1 cellular context compared by ENCODE assay signal in the genomic region with DNA sequence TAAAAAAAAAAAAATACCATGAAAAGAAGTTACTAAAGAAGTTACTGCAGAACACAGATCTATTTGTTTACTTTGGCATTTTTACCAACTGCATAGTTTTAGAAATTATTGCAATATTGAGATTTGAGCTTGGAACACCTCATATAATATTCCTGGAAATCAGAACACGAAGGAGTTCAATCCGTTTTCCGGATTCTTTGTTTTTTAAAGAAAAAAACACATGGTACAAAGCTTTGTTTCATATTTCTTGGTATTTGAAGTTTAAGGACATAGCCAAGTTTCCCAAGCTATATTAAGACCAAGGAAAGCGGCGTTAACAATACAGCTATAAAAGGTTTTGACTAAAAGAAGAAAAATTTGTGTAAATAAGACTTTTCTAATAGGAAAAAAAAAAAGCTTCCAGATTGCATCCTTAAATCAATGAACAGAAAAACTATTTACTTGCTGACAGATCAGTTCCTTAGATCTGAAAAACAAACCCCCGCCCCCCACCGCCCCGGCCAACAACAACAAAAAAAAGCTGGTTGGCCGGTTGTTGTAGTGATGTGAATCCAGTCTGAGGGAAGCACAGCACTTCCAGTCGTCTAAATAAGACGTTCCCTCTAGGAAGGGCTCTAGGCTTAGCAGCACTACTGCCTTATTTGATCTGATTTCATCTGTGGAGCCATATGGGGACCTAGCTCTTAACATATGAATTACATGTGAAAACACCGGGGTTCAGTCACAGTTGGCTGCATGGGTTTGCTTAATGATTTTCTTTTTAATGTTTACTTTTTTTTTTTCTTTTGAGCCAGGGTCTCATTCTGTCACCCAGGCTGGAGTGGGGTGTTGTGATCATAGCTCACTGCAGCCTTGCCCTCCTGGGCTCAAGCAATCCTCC.
TF ChIP-seq lines count a peak whose summit lies in the region.

No MANE protein-coding gene starts in this region.

TF ChIP-seq in HepG2, 621 proteins besides CTCF, POLR2A, EP300 and RAD21 (continues in another document):
- TF ChIP-seq JDP2 (CRISPR knock-in tag; IDR thresholded peaks at IDR 0.05; ENCODE audit: borderline replicate concordance) (no peak), FOXP1 (IDR thresholded peaks at IDR 0.05) (no peak), FOXP1 (CRISPR knock-in tag; IDR thresholded peaks at IDR 0.05) (peak; percentile 60), FOXJ3 (CRISPR knock-in tag; IDR thresholded peaks at IDR 0.05; ENCODE audit: borderline replicate concordance) (peak; percentile 22; the same call in 1 of the 2 replicates), SOX5 (CRISPR knock-in tag; IDR thresholded peaks at IDR 0.05; ENCODE audit: borderline replicate concordance) (peak; percentile 6; the same call in 1 of the 2 replicates), ZNF546 (CRISPR knock-in tag; conservative IDR thresholded peaks at IDR 0.05) (no peak), MAZ (IDR thresholded peaks at IDR 0.05; ENCODE audit: borderline replicate concordance, low read depth, low read length) (no peak), MAZ (CRISPR knock-in tag; IDR thresholded peaks at IDR 0.05; ENCODE audit: low read depth) (0 out of 2 replicates have a peak, but pooled peaks have one; percentile 4), ZNF747 (CRISPR knock-in tag; IDR thresholded peaks at IDR 0.05; ENCODE audit: borderline replicate concordance) (0 out of 2 replicates have a peak, but pooled peaks have one; percentile 36), ARNT2 (CRISPR knock-in tag; IDR thresholded peaks at IDR 0.05; ENCODE audit: low read depth) (0 out of 2 replicates have a peak, but pooled peaks have one; percentile 13), KLF11 (CRISPR knock-in tag; IDR thresholded peaks at IDR 0.05) (0 out of 2 replicates have a peak, but pooled peaks have one; percentile 25), AGO2 (optimal IDR thresholded peaks at IDR 0.05; ENCODE audit: low read depth, low read length) (no peak), ZNF235 (CRISPR knock-in tag; IDR thresholded peaks at IDR 0.05; ENCODE audit: borderline replicate concordance) (no peak), ZNF652 (CRISPR knock-in tag; IDR thresholded peaks at IDR 0.05; ENCODE audit: borderline replicate concordance, low read depth) (no peak), SIN3A (IDR thresholded peaks at IDR 0.05; ENCODE audit: borderline replicate concordance, low read depth, low read length) (no peak), KDM1A (CRISPR knock-in tag; IDR thresholded peaks at IDR 0.05) (no peak), ZNF841 (CRISPR knock-in tag; IDR thresholded peaks at IDR 0.05; ENCODE audit: borderline replicate concordance) (no peak), TAF15 (IDR thresholded peaks at IDR 0.05; ENCODE audit: low read depth, low read length, poor library complexity, severe bottlenecking) (no peak), ASH2L (IDR thresholded peaks at IDR 0.05; ENCODE audit: insufficient read length, low read depth, low read length) (no peak), HDAC1 (CRISPR knock-in tag; IDR thresholded peaks at IDR 0.05) (peak; percentile 53), ZNF816 (CRISPR knock-in tag; IDR thresholded peaks at IDR 0.05; ENCODE audit: borderline replicate concordance) (0 out of 2 replicates have a peak, but pooled peaks have one; percentile 61), RFX1 (IDR thresholded peaks at IDR 0.05) (no peak), SAP130 (CRISPR knock-in tag; IDR thresholded peaks at IDR 0.05; ENCODE audit: low read depth) (peak; percentile 26; the same call in 1 of the 2 replicates), GTF2F1 (IDR thresholded peaks at IDR 0.05; ENCODE audit: low read length) (no peak), RCOR2 (CRISPR knock-in tag; IDR thresholded peaks at IDR 0.05) (no peak)
- TF ChIP-seq, protein P1, sequence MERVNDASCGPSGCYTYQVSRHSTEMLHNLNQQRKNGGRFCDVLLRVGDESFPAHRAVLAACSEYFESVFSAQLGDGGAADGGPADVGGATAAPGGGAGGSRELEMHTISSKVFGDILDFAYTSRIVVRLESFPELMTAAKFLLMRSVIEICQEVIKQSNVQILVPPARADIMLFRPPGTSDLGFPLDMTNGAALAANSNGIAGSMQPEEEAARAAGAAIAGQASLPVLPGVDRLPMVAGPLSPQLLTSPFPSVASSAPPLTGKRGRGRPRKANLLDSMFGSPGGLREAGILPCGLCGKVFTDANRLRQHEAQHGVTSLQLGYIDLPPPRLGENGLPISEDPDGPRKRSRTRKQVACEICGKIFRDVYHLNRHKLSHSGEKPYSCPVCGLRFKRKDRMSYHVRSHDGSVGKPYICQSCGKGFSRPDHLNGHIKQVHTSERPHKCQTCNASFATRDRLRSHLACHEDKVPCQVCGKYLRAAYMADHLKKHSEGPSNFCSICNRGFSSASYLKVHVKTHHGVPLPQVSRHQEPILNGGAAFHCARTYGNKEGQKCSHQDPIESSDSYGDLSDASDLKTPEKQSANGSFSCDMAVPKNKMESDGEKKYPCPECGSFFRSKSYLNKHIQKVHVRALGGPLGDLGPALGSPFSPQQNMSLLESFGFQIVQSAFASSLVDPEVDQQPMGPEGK (CRISPR knock-in tag; IDR thresholded peaks at IDR 0.05), result 0 out of 2 replicates have a peak, but pooled peaks have one; percentile 13
- TF ChIP-seq, protein P2, sequence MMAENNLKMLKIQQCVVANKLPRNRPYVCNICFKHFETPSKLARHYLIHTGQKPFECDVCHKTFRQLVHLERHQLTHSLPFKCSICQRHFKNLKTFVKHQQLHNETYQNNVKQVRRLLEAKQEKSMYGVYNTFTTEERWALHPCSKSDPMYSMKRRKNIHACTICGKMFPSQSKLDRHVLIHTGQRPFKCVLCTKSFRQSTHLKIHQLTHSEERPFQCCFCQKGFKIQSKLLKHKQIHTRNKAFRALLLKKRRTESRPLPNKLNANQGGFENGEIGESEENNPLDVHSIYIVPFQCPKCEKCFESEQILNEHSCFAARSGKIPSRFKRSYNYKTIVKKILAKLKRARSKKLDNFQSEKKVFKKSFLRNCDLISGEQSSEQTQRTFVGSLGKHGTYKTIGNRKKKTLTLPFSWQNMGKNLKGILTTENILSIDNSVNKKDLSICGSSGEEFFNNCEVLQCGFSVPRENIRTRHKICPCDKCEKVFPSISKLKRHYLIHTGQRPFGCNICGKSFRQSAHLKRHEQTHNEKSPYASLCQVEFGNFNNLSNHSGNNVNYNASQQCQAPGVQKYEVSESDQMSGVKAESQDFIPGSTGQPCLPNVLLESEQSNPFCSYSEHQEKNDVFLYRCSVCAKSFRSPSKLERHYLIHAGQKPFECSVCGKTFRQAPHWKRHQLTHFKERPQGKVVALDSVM (CRISPR knock-in tag; IDR thresholded peaks at IDR 0.05), result no peak
- TF ChIP-seq, protein P3, sequence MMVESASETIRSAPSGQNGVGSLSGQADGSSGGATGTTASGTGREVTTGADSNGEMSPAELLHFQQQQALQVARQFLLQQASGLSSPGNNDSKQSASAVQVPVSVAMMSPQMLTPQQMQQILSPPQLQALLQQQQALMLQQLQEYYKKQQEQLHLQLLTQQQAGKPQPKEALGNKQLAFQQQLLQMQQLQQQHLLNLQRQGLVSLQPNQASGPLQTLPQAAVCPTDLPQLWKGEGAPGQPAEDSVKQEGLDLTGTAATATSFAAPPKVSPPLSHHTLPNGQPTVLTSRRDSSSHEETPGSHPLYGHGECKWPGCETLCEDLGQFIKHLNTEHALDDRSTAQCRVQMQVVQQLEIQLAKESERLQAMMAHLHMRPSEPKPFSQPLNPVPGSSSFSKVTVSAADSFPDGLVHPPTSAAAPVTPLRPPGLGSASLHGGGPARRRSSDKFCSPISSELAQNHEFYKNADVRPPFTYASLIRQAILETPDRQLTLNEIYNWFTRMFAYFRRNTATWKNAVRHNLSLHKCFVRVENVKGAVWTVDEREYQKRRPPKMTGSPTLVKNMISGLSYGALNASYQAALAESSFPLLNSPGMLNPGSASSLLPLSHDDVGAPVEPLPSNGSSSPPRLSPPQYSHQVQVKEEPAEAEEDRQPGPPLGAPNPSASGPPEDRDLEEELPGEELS (CRISPR knock-in tag; IDR thresholded peaks at IDR 0.05), result peak; percentile 20; the same call in 1 of the 2 replicates
- TF ChIP-seq, protein P4, sequence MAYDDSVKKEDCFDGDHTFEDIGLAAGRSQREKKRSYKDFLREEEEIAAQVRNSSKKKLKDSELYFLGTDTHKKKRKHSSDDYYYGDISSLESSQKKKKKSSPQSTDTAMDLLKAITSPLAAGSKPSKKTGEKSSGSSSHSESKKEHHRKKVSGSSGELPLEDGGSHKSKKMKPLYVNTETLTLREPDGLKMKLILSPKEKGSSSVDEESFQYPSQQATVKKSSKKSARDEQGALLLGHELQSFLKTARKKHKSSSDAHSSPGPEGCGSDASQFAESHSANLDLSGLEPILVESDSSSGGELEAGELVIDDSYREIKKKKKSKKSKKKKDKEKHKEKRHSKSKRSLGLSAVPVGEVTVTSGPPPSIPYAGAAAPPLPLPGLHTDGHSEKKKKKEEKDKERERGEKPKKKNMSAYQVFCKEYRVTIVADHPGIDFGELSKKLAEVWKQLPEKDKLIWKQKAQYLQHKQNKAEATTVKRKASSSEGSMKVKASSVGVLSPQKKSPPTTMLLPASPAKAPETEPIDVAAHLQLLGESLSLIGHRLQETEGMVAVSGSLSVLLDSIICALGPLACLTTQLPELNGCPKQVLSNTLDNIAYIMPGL (CRISPR knock-in tag; IDR thresholded peaks at IDR 0.05; ENCODE audit: borderline replicate concordance in 1 of 2, low read depth in 1 of 2), result no peak
- TF ChIP-seq, protein P5, sequence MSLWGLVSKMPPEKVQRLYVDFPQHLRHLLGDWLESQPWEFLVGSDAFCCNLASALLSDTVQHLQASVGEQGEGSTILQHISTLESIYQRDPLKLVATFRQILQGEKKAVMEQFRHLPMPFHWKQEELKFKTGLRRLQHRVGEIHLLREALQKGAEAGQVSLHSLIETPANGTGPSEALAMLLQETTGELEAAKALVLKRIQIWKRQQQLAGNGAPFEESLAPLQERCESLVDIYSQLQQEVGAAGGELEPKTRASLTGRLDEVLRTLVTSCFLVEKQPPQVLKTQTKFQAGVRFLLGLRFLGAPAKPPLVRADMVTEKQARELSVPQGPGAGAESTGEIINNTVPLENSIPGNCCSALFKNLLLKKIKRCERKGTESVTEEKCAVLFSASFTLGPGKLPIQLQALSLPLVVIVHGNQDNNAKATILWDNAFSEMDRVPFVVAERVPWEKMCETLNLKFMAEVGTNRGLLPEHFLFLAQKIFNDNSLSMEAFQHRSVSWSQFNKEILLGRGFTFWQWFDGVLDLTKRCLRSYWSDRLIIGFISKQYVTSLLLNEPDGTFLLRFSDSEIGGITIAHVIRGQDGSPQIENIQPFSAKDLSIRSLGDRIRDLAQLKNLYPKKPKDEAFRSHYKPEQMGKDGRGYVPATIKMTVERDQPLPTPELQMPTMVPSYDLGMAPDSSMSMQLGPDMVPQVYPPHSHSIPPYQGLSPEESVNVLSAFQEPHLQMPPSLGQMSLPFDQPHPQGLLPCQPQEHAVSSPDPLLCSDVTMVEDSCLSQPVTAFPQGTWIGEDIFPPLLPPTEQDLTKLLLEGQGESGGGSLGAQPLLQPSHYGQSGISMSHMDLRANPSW (CRISPR knock-in tag; IDR thresholded peaks at IDR 0.05; ENCODE audit: borderline replicate concordance), result 0 out of 2 replicates have a peak, but pooled peaks have one; percentile 28
- TF ChIP-seq, protein P6, sequence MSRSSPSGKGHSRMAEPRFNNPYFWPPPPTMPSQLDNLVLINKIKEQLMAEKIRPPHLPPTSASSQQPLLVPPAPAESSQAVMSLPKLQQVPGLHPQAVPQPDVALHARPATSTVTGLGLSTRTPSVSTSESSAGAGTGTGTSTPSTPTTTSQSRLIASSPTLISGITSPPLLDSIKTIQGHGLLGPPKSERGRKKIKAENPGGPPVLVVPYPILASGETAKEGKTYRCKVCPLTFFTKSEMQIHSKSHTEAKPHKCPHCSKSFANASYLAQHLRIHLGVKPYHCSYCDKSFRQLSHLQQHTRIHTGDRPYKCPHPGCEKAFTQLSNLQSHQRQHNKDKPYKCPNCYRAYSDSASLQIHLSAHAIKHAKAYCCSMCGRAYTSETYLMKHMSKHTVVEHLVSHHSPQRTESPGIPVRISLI (CRISPR knock-in tag; IDR thresholded peaks at IDR 0.05; ENCODE audit: borderline replicate concordance), result peak; percentile 80; the same call in 1 of the 2 replicates
- TF ChIP-seq, protein P7, sequence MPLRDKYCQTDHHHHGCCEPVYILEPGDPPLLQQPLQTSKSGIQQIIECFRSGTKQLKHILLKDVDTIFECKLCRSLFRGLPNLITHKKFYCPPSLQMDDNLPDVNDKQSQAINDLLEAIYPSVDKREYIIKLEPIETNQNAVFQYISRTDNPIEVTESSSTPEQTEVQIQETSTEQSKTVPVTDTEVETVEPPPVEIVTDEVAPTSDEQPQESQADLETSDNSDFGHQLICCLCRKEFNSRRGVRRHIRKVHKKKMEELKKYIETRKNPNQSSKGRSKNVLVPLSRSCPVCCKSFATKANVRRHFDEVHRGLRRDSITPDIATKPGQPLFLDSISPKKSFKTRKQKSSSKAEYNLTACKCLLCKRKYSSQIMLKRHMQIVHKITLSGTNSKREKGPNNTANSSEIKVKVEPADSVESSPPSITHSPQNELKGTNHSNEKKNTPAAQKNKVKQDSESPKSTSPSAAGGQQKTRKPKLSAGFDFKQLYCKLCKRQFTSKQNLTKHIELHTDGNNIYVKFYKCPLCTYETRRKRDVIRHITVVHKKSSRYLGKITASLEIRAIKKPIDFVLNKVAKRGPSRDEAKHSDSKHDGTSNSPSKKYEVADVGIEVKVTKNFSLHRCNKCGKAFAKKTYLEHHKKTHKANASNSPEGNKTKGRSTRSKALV (CRISPR knock-in tag; IDR thresholded peaks at IDR 0.05), result no peak
- TF ChIP-seq, protein P8, sequence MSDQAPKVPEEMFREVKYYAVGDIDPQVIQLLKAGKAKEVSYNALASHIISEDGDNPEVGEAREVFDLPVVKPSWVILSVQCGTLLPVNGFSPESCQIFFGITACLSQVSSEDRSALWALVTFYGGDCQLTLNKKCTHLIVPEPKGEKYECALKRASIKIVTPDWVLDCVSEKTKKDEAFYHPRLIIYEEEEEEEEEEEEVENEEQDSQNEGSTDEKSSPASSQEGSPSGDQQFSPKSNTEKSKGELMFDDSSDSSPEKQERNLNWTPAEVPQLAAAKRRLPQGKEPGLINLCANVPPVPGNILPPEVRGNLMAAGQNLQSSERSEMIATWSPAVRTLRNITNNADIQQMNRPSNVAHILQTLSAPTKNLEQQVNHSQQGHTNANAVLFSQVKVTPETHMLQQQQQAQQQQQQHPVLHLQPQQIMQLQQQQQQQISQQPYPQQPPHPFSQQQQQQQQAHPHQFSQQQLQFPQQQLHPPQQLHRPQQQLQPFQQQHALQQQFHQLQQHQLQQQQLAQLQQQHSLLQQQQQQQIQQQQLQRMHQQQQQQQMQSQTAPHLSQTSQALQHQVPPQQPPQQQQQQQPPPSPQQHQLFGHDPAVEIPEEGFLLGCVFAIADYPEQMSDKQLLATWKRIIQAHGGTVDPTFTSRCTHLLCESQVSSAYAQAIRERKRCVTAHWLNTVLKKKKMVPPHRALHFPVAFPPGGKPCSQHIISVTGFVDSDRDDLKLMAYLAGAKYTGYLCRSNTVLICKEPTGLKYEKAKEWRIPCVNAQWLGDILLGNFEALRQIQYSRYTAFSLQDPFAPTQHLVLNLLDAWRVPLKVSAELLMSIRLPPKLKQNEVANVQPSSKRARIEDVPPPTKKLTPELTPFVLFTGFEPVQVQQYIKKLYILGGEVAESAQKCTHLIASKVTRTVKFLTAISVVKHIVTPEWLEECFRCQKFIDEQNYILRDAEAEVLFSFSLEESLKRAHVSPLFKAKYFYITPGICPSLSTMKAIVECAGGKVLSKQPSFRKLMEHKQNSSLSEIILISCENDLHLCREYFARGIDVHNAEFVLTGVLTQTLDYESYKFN (CRISPR knock-in tag; conservative IDR thresholded peaks at IDR 0.05), result peak; percentile 27; the same call in 1 of the 2 replicates
- TF ChIP-seq, protein P9, sequence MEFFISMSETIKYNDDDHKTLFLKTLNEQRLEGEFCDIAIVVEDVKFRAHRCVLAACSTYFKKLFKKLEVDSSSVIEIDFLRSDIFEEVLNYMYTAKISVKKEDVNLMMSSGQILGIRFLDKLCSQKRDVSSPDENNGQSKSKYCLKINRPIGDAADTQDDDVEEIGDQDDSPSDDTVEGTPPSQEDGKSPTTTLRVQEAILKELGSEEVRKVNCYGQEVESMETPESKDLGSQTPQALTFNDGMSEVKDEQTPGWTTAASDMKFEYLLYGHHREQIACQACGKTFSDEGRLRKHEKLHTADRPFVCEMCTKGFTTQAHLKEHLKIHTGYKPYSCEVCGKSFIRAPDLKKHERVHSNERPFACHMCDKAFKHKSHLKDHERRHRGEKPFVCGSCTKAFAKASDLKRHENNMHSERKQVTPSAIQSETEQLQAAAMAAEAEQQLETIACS (CRISPR knock-in tag; IDR thresholded peaks at IDR 0.05), result no peak
